ENCODE assay signal across 23 cellular contexts in genomic region chr2:201975964-201976612, GRCh38.
"Had no signal": no experiment of that assay in that cellular context is flagged by ENCODE, and none has a peak within 500 bp of the region (broad histone marks: within the 10 kb centered on the region; RNA-seq: fewer than 3 reads in every experiment).

No MANE protein-coding gene starts in this region.

- H3K4me1 ChIP-seq: ascending aorta had no signal

- H3K36me3 Mint-ChIP-seq: activated naive CD4-positive, alpha-beta T cell treated with anti-CD3 and anti-CD28 coated beads, Interleukin-2, amount 50 U/mL, for 72 hours; brain had no signal

- H3K27ac ChIP-seq: ascending aorta, Peyer's patch, RWPE1, SJCRH30, VCaP had no signal

- H3K9me3 ChIP-seq: ascending aorta, Peyer's patch, SJCRH30, SK-N-SH had no signal

- H3K9ac ChIP-seq: SK-N-SH had no signal

- H3K4me1 Mint-ChIP-seq: activated CD4-positive, alpha-beta T cell treated with anti-CD3 and anti-CD28 coated beads for 36 hours; activated naive CD8-positive, alpha-beta T cell treated with anti-CD3 and anti-CD28 coated beads, Interleukin-2, amount 50 U/mL, for 24 hours had no signal

- H3K4me2 ChIP-seq: SK-N-SH had no signal

- H3K4me3 Mint-ChIP-seq: activated CD4-positive, alpha-beta T cell treated with anti-CD3 and anti-CD28 coated beads for 36 hours; activated CD8-positive, alpha-beta T cell treated with anti-CD3 and anti-CD28 coated beads for 36 hours; activated naive CD8-positive, alpha-beta T cell treated with anti-CD3 and anti-CD28 coated beads, Interleukin-2, amount 50 U/mL, for 24 hours; activated T-cell treated with anti-CD3 and anti-CD28 coated beads, Interleukin-2, amount 50 U/mL, for 24 hours had no signal

- H3K4me3 ChIP-seq: ascending aorta, Peyer's patch, SJCRH30 had no signal

- H3K9me3 Mint-ChIP-seq: activated CD8-positive, alpha-beta T cell treated with anti-CD3 and anti-CD28 coated beads for 36 hours; activated naive CD4-positive, alpha-beta T cell treated with anti-CD3 and anti-CD28 coated beads, Interleukin-2, amount 50 U/mL, for 72 hours; activated naive CD8-positive, alpha-beta T cell treated with anti-CD3 and anti-CD28 coated beads, Interleukin-2, amount 50 U/mL, for 24 hours; activated T-cell treated with anti-CD3 and anti-CD28 coated beads, Interleukin-2, amount 50 U/mL, for 24 hours had no signal

- H3K36me3 ChIP-seq: ascending aorta, Peyer's patch, SJCRH30 had no signal

- H3K27ac Mint-ChIP-seq: activated CD4-positive, alpha-beta T cell treated with anti-CD3 and anti-CD28 coated beads for 36 hours; activated CD8-positive, alpha-beta T cell treated with anti-CD3 and anti-CD28 coated beads for 36 hours; activated naive CD4-positive, alpha-beta T cell treated with anti-CD3 and anti-CD28 coated beads, Interleukin-2, amount 50 U/mL, for 72 hours; activated naive CD8-positive, alpha-beta T cell treated with anti-CD3 and anti-CD28 coated beads, Interleukin-2, amount 50 U/mL, for 24 hours; activated T-cell treated with anti-CD3 and anti-CD28 coated beads, Interleukin-2, amount 50 U/mL, for 24 hours had no signal

- H3K27me3 ChIP-seq: ascending aorta, Peyer's patch, SJCRH30 had no signal

- ATAC-seq: activated CD4-positive, alpha-beta T cell treated with anti-CD3 and anti-CD28 coated beads for 36 hours; activated CD8-positive, alpha-beta T cell treated with anti-CD3 and anti-CD28 coated beads for 36 hours; activated naive CD4-positive, alpha-beta T cell treated with anti-CD3 and anti-CD28 coated beads, Interleukin-2, amount 50 U/mL, for 72 hours; activated naive CD8-positive, alpha-beta T cell treated with anti-CD3 and anti-CD28 coated beads, Interleukin-2, amount 50 U/mL, for 24 hours had no signal

- DNase-seq: activated CD4-positive, alpha-beta T cell treated with anti-CD3 and anti-CD28 coated beads for 36 hours; activated CD4-positive, alpha-beta T cell treated with anti-CD3 and anti-CD28 coated beads, Interleukin-2, amount 50 U/mL, for 1 hour; activated CD8-positive, alpha-beta T cell treated with anti-CD3 and anti-CD28 coated beads for 36 hours; activated effector memory CD4-positive, alpha-beta T cell treated with anti-CD3 and anti-CD28 coated beads, Interleukin-2, amount 50 U/mL, for 16 hours; activated naive CD4-positive, alpha-beta T cell treated with Interleukin-2 at 50 U/mL for 16 hours; activated naive CD8-positive, alpha-beta T cell treated with anti-CD3 and anti-CD28 coated beads, Interleukin-2, amount 50 U/mL, for 24 hours; activated T-cell treated with anti-CD3 and anti-CD28 coated beads, Interleukin-2, amount 50 U/mL, for 24 hours; amniotic stem cell; NCI-H1105 treated with DMSO at 0.1 percent for 48 hours; NCI-H1436 treated with DMSO at 0.1 percent for 48 hours; NCI-H187; NCI-H2081; NCI-H524; Right ventricle myocardium superior; SJCRH30; SK-N-SH; T-helper 1 cell had no signal
